Comparison of ENCODE assay signal across 3 cellular contexts in genomic region chr13:38325426-38325825, GRCh38.
"Had no signal": no experiment of that assay in that cellular context is flagged by ENCODE, and none has a peak within 500 bp of the region (broad histone marks: within the 10 kb centered on the region; RNA-seq: fewer than 3 reads in every experiment).

No MANE protein-coding gene starts in this region.

- H3K4me3 ChIP-seq: GM12878 had no signal

- ATAC-seq: GM12878 had no signal

- DNase-seq: GDM1, GF-D8 had no signal
